Comparison of ENCODE assay signal across 18 cellular contexts in genomic region chr3:55060921-55061555, GRCh38.
"Had no signal": no experiment of that assay in that cellular context is flagged by ENCODE, and none has a peak within 500 bp of the region (broad histone marks: within the 10 kb centered on the region; RNA-seq: fewer than 3 reads in every experiment).

No MANE protein-coding gene starts in this region.

- H3K9me3 Mint-ChIP-seq: activated T-cell treated with anti-CD3 and anti-CD28 coated beads, Interleukin-2, amount 50 U/mL, for 24 hours; T-helper 1 cell treated with Interleukin-12 subunit alpha and Interleukin-12 subunit beta and Interleukin-4 antibody, amounts not matched to agents 30 μg/mL and 1 μg/mL, for 36 hours had no signal

- H3K4me1 ChIP-seq: heart left ventricle, pancreas, spleen, upper lobe of right lung had no signal

- H3K4me3 Mint-ChIP-seq: activated CD4-positive, alpha-beta memory T cell treated with anti-CD3 and anti-CD28 coated beads, Interleukin-2, amount 10 ng/mL, durations not matched to agents 7 days and 5 days; activated CD4-positive, alpha-beta T cell treated with anti-CD3 and anti-CD28 coated beads for 36 hours; activated naive CD8-positive, alpha-beta T cell treated with anti-CD3 and anti-CD28 coated beads for 36 hours; activated T-cell treated with anti-CD3 and anti-CD28 coated beads, Interleukin-2, amount 50 U/mL, for 24 hours; effector memory CD8-positive, alpha-beta T cell; stimulated activated naive CD8-positive, alpha-beta T cell treated with anti-CD3 and anti-CD28 coated beads, Interleukin-15, amount 100 ng/mL, for 72 hours; T-helper 1 cell treated with Interleukin-12 subunit alpha and Interleukin-12 subunit beta and Interleukin-4 antibody, amounts not matched to agents 30 μg/mL and 1 μg/mL, for 36 hours had no signal

- H3K4me1 Mint-ChIP-seq: activated CD4-positive, alpha-beta memory T cell treated with anti-CD3 and anti-CD28 coated beads, Interleukin-2, amount 10 ng/mL, durations not matched to agents 7 days and 5 days; activated CD4-positive, alpha-beta T cell treated with anti-CD3 and anti-CD28 coated beads for 36 hours; activated naive CD8-positive, alpha-beta T cell treated with anti-CD3 and anti-CD28 coated beads for 36 hours; naive B cell; stimulated activated naive CD8-positive, alpha-beta T cell treated with anti-CD3 and anti-CD28 coated beads, Interleukin-15, amount 100 ng/mL, for 72 hours had no signal

- H3K4me3 ChIP-seq: heart left ventricle, lung, pancreas, spleen, upper lobe of right lung had no signal

- H3K27ac Mint-ChIP-seq: activated CD4-positive, alpha-beta memory T cell treated with anti-CD3 and anti-CD28 coated beads, Interleukin-2, amount 10 ng/mL, durations not matched to agents 7 days and 5 days; activated CD4-positive, alpha-beta T cell treated with anti-CD3 and anti-CD28 coated beads for 36 hours; activated naive CD8-positive, alpha-beta T cell treated with anti-CD3 and anti-CD28 coated beads for 36 hours; activated T-cell treated with anti-CD3 and anti-CD28 coated beads, Interleukin-2, amount 50 U/mL, for 24 hours; effector memory CD8-positive, alpha-beta T cell; naive B cell; stimulated activated naive CD8-positive, alpha-beta T cell treated with anti-CD3 and anti-CD28 coated beads, Interleukin-15, amount 100 ng/mL, for 72 hours; T-helper 1 cell treated with Interleukin-12 subunit alpha and Interleukin-12 subunit beta and Interleukin-4 antibody, amounts not matched to agents 30 μg/mL and 1 μg/mL, for 36 hours had no signal

- H3K27me3 Mint-ChIP-seq: activated CD4-positive, alpha-beta memory T cell treated with anti-CD3 and anti-CD28 coated beads, Interleukin-2, amount 10 ng/mL, durations not matched to agents 7 days and 5 days; activated naive CD8-positive, alpha-beta T cell treated with anti-CD3 and anti-CD28 coated beads for 36 hours; activated T-cell treated with anti-CD3 and anti-CD28 coated beads, Interleukin-2, amount 50 U/mL, for 24 hours; effector memory CD8-positive, alpha-beta T cell; stimulated activated naive CD8-positive, alpha-beta T cell treated with anti-CD3 and anti-CD28 coated beads, Interleukin-15, amount 100 ng/mL, for 72 hours had no signal

- H3K27me3 ChIP-seq: heart left ventricle, pancreas, spleen, upper lobe of right lung had no signal

- H3K36me3 Mint-ChIP-seq: activated naive CD8-positive, alpha-beta T cell treated with anti-CD3 and anti-CD28 coated beads for 36 hours; naive B cell had no signal

- H3K36me3 ChIP-seq: heart left ventricle, pancreas, spleen, upper lobe of right lung had no signal

- H3K9me3 ChIP-seq: pancreas had no signal

- ATAC-seq: activated CD4-positive, alpha-beta T cell treated with anti-CD3 and anti-CD28 coated beads for 36 hours; effector memory CD8-positive, alpha-beta T cell; heart left ventricle; left colon; pancreas; sciatic nerve; stimulated activated naive CD8-positive, alpha-beta T cell treated with anti-CD3 and anti-CD28 coated beads, Interleukin-15, amount 100 ng/mL, for 72 hours; upper lobe of right lung had no signal

- DNase-seq: activated CD4-positive, alpha-beta memory T cell treated with anti-CD3 and anti-CD28 coated beads, Interleukin-2, amount 10 ng/mL, durations not matched to agents 7 days and 5 days; activated CD4-positive, alpha-beta T cell treated with anti-CD3 and anti-CD28 coated beads for 36 hours; activated effector memory CD4-positive, alpha-beta T cell treated with Interleukin-2 at 50 U/mL for 16 hours; activated naive CD8-positive, alpha-beta T cell treated with anti-CD3 and anti-CD28 coated beads for 36 hours; activated T-cell treated with anti-CD3 and anti-CD28 coated beads, Interleukin-2, amount 50 U/mL, for 24 hours; cerebellar nuclear complex; dermis blood vessel endothelial cell; effector memory CD8-positive, alpha-beta T cell; heart left ventricle; left colon; naive B cell; pancreas; spleen; stimulated activated naive CD8-positive, alpha-beta T cell treated with anti-CD3 and anti-CD28 coated beads, Interleukin-15, amount 100 ng/mL, for 72 hours; upper lobe of right lung had no signal
